23 cellular contexts compared by ENCODE assay signal in genomic region chr15:66006986-66007385, GRCh38.
DNase-seq lines count a peak whose midpoint lies in the region; ATAC-seq and TF ChIP-seq lines count a peak whose summit lies in the region.
"Had no signal": no experiment of that assay in that cellular context is flagged by ENCODE, and none has a peak within 500 bp of the region (broad histone marks: within the 10 kb centered on the region; RNA-seq: fewer than 3 reads in every experiment).

No MANE protein-coding gene starts in this region.

- H3K36me3 ChIP-seq in GM23248 (ENCODE audit: low read depth) (no peaks in the 10 kb centered on the region), Panc1 (ENCODE audit: control insufficient read depth, insufficient read depth, low read length) (no peaks in the 10 kb centered on the region), mesenchymal stem cell (ENCODE audit: control insufficient read depth in 1 of 2, insufficient read depth in 2 of 2, low read depth in 1 of 2, low read length in 2 of 2) (no peaks in the 10 kb centered on the region), BE2C (no peaks in the 10 kb centered on the region)
- H3K36me3 ChIP-seq: sigmoid colon, upper lobe of right lung had no signal

- H4K20me1 ChIP-seq in GM23248 (ENCODE audit: insufficient read depth): no peaks in the 10 kb centered on the region

- H3K18ac ChIP-seq in mesenchymal stem cell (ENCODE audit: low read depth in 1 of 2, low read length in 2 of 2): no peak overlapping the region

- no peaks in the 10 kb centered on the region for H3K9me2 ChIP-seq in GM23248 (ENCODE audit: insufficient read depth)

- no peak overlapping the region for H2AK5ac ChIP-seq in mesenchymal stem cell (ENCODE audit: low read length, severe bottlenecking)

- no peak overlapping the region for H2BK120ac ChIP-seq in mesenchymal stem cell (ENCODE audit: low read depth, low read length)

- no peaks in the 10 kb centered on the region for H3K9me3 ChIP-seq in GM23248 (ENCODE audit: low read depth)
- no peaks in the 10 kb centered on the region for H3K9me3 ChIP-seq in Panc1 (ENCODE audit: control insufficient read depth, insufficient read depth, low read depth, low read length)
- H3K9me3 ChIP-seq in mesenchymal stem cell (ENCODE audit: control insufficient read depth, low read length): no peaks in the 10 kb centered on the region
- no peaks in the 10 kb centered on the region for H3K9me3 ChIP-seq in BE2C
- H3K9me3 ChIP-seq: body of pancreas, sigmoid colon, upper lobe of right lung had no signal

- H3K9ac ChIP-seq in GM23248 (no peak overlapping the region), mesenchymal stem cell (ENCODE audit: low read length) (no peak overlapping the region)
- H3K9ac ChIP-seq: parathyroid adenoma had no signal

- no peak overlapping the region for H2BK15ac ChIP-seq in mesenchymal stem cell (ENCODE audit: low read depth, poor library complexity, severe bottlenecking)

- no peak overlapping the region for H3K23ac ChIP-seq in mesenchymal stem cell (ENCODE audit: low read length in 2 of 2)

- peak; percentile 41; the same call in 1 of the 2 replicates for ATAC-seq in Panc1
- ATAC-seq in HG02588 (IDR thresholded peaks at IDR 0.05; ENCODE audit: unreplicated experiment): no peak
- ATAC-seq: body of pancreas; naive thymus-derived CD8-positive, alpha-beta T cell; stimulated activated naive CD8-positive, alpha-beta T cell treated with anti-CD3 and anti-CD28 coated beads, Interleukin-15, amount 100 ng/mL, for 72 hours; upper lobe of right lung had no signal

- H2BK5ac ChIP-seq in mesenchymal stem cell (ENCODE audit: low read depth, low read length, poor library complexity, severe bottlenecking): no peak overlapping the region

- H3K14ac ChIP-seq in mesenchymal stem cell (ENCODE audit: low read length in 2 of 2): no peak overlapping the region

- no peaks in the 10 kb centered on the region for H3K79me2 ChIP-seq in GM23248 (ENCODE audit: insufficient read depth)
- H3K79me2 ChIP-seq: parathyroid adenoma had no signal

- H2AFZ ChIP-seq in GM23248 (no peak overlapping the region), mesenchymal stem cell (ENCODE audit: low read depth, low read length) (no peak overlapping the region)
- H2AFZ ChIP-seq: parathyroid adenoma had no signal

- H2BK12ac ChIP-seq in mesenchymal stem cell (ENCODE audit: low read length in 2 of 2): no peak overlapping the region

- 50 to 51% methylated on average over 7 of the region's 7 CpGs for WGBS in GM23248 (ENCODE audit: low coverage in 1 of 2, low lambda C conversion rate in 2 of 2, missing lambda C conversion rate in 2 of 2), 2 experiments
- WGBS in mesenchymal stem cell: 56% methylated on average over 7 of the region's 7 CpGs

- POLR2A ChIA-PET in Panc1 (lab: Charles Lee): no interaction called here

- H3K4ac ChIP-seq in mesenchymal stem cell (ENCODE audit: low read depth in 1 of 2, low read length in 2 of 2): no peak overlapping the region

- no peaks in the 10 kb centered on the region for H3K4me1 ChIP-seq in GM23248 (ENCODE audit: insufficient read depth)
- H3K4me1 ChIP-seq in Panc1 (ENCODE audit: control insufficient read depth, insufficient read depth, low read length): no peaks in the 10 kb centered on the region
- peaks cover 1% of the 10 kb centered on the region for H3K4me1 ChIP-seq in mesenchymal stem cell (ENCODE audit: control insufficient read depth, insufficient read depth, low read depth, low read length)
- H3K4me1 ChIP-seq in BE2C: no peaks in the 10 kb centered on the region
- H3K4me1 ChIP-seq: body of pancreas, parathyroid adenoma, sigmoid colon, upper lobe of right lung had no signal

- H3K4me2 ChIP-seq in GM23248 (ENCODE audit: unreplicated experiment): no peak overlapping the region
- H3K4me2 ChIP-seq in mesenchymal stem cell (ENCODE audit: low read length, poor library complexity, severe bottlenecking): no peak overlapping the region

- H3K27ac ChIP-seq in GM23248: no peak overlapping the region
- H3K27ac ChIP-seq in Panc1 (ENCODE audit: low read length): no peak overlapping the region
- H3K27ac ChIP-seq in mesenchymal stem cell (ENCODE audit: low read length, poor library complexity, severe bottlenecking): no peak overlapping the region
- H3K27ac ChIP-seq: body of pancreas, parathyroid adenoma, sigmoid colon, upper lobe of right lung had no signal

- H3K79me1 ChIP-seq in mesenchymal stem cell (replicated peaks; ENCODE audit: low read length, poor library complexity, severe bottlenecking): no peaks in the 10 kb centered on the region

- H4K91ac ChIP-seq in mesenchymal stem cell (ENCODE audit: low read length): no peak overlapping the region

- H3K27me3 ChIP-seq in GM23248 (replicated peaks; ENCODE audit: insufficient read depth): no peaks in the 10 kb centered on the region
- 0 out of 2 replicates have a peak, but pooled peaks cover 5% of the 10 kb centered on the region for H3K27me3 ChIP-seq in Panc1 (ENCODE audit: control insufficient read depth, insufficient read depth, low read length)
- H3K27me3 ChIP-seq in mesenchymal stem cell (ENCODE audit: control insufficient read depth in 1 of 2, insufficient read depth in 1 of 2, low read length in 2 of 2): peaks cover 16 to 35% of the 10 kb centered on the region in 2 experiments
- H3K27me3 ChIP-seq in BE2C: no peaks in the 10 kb centered on the region
- H3K27me3 ChIP-seq: body of pancreas had no signal

- intact Hi-C loops in Panc1 (cut with micrococcal nuclease; ENCODE audit: unreplicated experiment): no loop called here

- H3K4me3 ChIP-seq in GM23248 (no peak overlapping the region), Panc1 (ENCODE audit: low read depth in 2 of 2, low read length in 2 of 2) (no peak overlapping the region), choroid plexus epithelial cell (ENCODE audit: low read depth, low read length) (no peak overlapping the region), mesenchymal stem cell (ENCODE audit: insufficient read depth in 1 of 2, low read depth in 1 of 2, low read length in 2 of 2) (no peak overlapping the region), BE2C (ENCODE audit: low read depth, low read length) (no peak overlapping the region)
- H3K4me3 ChIP-seq: body of pancreas, sigmoid colon, upper lobe of right lung had no signal

- CTCF ChIA-PET in Panc1 (lab: Charles Lee): no interaction called here

- in situ Hi-C loops in GM23248 (cut with MboI) (no loop called here), Panc1 (cut with HindIII; ENCODE audit: low pct_unique_long_range_greater_than_20kb, low sequenced_read_pairs) (no loop called here)

- TF ChIP-seq CTCF in Panc1 (IDR thresholded peaks at IDR 0.05): no peak
- no peak for TF ChIP-seq CTCF in choroid plexus epithelial cell (conservative IDR thresholded peaks at IDR 0.05; ENCODE audit: low read depth, low read length)
- no peak for TF ChIP-seq CTCF in BE2C (IDR thresholded peaks at IDR 0.05; ENCODE audit: low read depth, low read length)

- DNase-seq in GM23248: peak; percentile 38
- DNase-seq in Panc1 (ENCODE audit: low read depth, low spot score): no peak
- DNase-seq in choroid plexus epithelial cell (ENCODE audit: low read depth): peak; percentile 59
- DNase-seq in mesenchymal stem cell: peak; percentile 6
- DNase-seq in BE2C: no peak
- no peak for DNase-seq in GOT3 (lab: John Stamatoyannopoulos, UW)
- DNase-seq: activated CD4-positive, alpha-beta T cell treated with anti-CD3 and anti-CD28 coated beads, Interleukin-2, amount 50 U/mL, for 4 hours; activated naive CD4-positive, alpha-beta T cell treated with Interleukin-2 at 50 U/mL for 16 hours; activated T-cell treated with anti-CD3 and anti-CD28 coated beads for 4 hours; body of pancreas; dermis blood vessel endothelial cell; erythroblast; GDM1; naive thymus-derived CD8-positive, alpha-beta T cell; NCI-H1417 treated with DMSO at 0.1 percent for 48 hours; NCI-H2171 treated with DMSO at 0.1 percent for 48 hours; Right ventricle myocardium superior; sigmoid colon; stimulated activated CD4-positive, alpha-beta T cell treated with anti-CD3 and anti-CD28 coated beads, Interleukin-1b, Interleukin-23, amount 100 ng/mL, for 48 hours; stimulated activated naive CD8-positive, alpha-beta T cell treated with anti-CD3 and anti-CD28 coated beads, Interleukin-15, amount 100 ng/mL, for 72 hours; upper lobe of right lung had no signal

- no peak overlapping the region for H4K8ac ChIP-seq in mesenchymal stem cell (ENCODE audit: low read length)

- H3F3A ChIP-seq in GM23248 (ENCODE audit: insufficient read depth): no peaks in the 10 kb centered on the region

- no TSS peak for BruUV-seq in Panc1 (replicated peaks; lab: Mats Ljungman, UMichigan)

Comparison
In these comparisons a context has a peak if more than half of its experiments do, and no peak if none do; other contexts are left out.
1. DNase-seq: peak in GM23248 (single experiment), choroid plexus epithelial cell (single experiment) and mesenchymal stem cell (single experiment); none in Panc1 (single experiment), BE2C (single experiment) and GOT3 (single experiment).